Comparison of ENCODE assay signal across 30 cellular contexts in genomic region chr20:48238781-48239180, GRCh38.
DNase-seq lines count a peak whose midpoint lies in the region; ATAC-seq, FAIRE-seq and TF ChIP-seq lines count a peak whose summit lies in the region.
"Had no signal": no experiment of that assay in that cellular context is flagged by ENCODE, and none has a peak within 500 bp of the region (broad histone marks: within the 10 kb centered on the region; RNA-seq: fewer than 3 reads in every experiment).

No MANE protein-coding gene starts in this region.

- H2AFZ ChIP-seq in astrocyte (ENCODE audit: low read depth, low read length) (no peak overlapping the region), smooth muscle cell (ENCODE audit: low read depth) (no peak overlapping the region)

- H4K20me1 ChIP-seq in astrocyte (ENCODE audit: insufficient read depth, low read length) (no peaks in the 10 kb centered on the region), smooth muscle cell (ENCODE audit: low read depth) (no peaks in the 10 kb centered on the region)

- H3K9me3 Mint-ChIP-seq in astrocyte (ENCODE audit: unreplicated experiment): peaks cover 11% of the 10 kb centered on the region
- H3K9me3 Mint-ChIP-seq: activated B cell treated with CpG ODN at 0.5 μM for 24 hours; activated T-helper 17 cell treated with anti-CD3 and anti-CD28 coated beads, Interleukin-2, amount 50 U/mL, for 72 hours; central memory CD8-positive, alpha-beta T cell; mesothelial cell of epicardium; type B pancreatic cell had no signal

- no peaks in the 10 kb centered on the region for H3K9me3 ChIP-seq in astrocyte (ENCODE audit: insufficient read depth, low read depth, low read length)
- no peaks in the 10 kb centered on the region for H3K9me3 ChIP-seq in smooth muscle cell (replicated peaks; ENCODE audit: low read depth)
- H3K9me3 ChIP-seq in left ventricle myocardium inferior (replicated peaks): no peaks in the 10 kb centered on the region
- H3K9me3 ChIP-seq: left lung, stomach had no signal

- peaks cover 11% of the 10 kb centered on the region for H3K27me3 Mint-ChIP-seq in astrocyte (ENCODE audit: low read depth, unreplicated experiment)

- no peak overlapping the region for H3K4me3 Mint-ChIP-seq in astrocyte (ENCODE audit: unreplicated experiment)
- H3K4me3 Mint-ChIP-seq: activated B cell treated with CpG ODN at 0.5 μM for 24 hours; activated naive CD8-positive, alpha-beta T cell; activated T-helper 17 cell treated with anti-CD3 and anti-CD28 coated beads, Interleukin-2, amount 50 U/mL, for 72 hours; central memory CD8-positive, alpha-beta T cell; mesothelial cell of epicardium; naive thymus-derived CD8-positive, alpha-beta T cell; type B pancreatic cell had no signal

- no peak overlapping the region for H3K4me3 ChIP-seq in astrocyte (ENCODE audit: insufficient read depth, low read depth, low read length)
- H3K4me3 ChIP-seq in smooth muscle cell: no peak overlapping the region
- H3K4me3 ChIP-seq in left ventricle myocardium inferior: no peak overlapping the region
- H3K4me3 ChIP-seq: dorsolateral prefrontal cortex, GM12878, left lung, stomach had no signal

- H3K27ac ChIP-seq in astrocyte (ENCODE audit: low read depth, low read length) (peak overlapping the region; percentile 77), smooth muscle cell (ENCODE audit: low read depth) (peak overlapping the region; percentile 56), left ventricle myocardium inferior (replicated peaks) (no peak overlapping the region)
- H3K27ac ChIP-seq: C4-2B, dorsolateral prefrontal cortex, left lung, stomach had no signal

- H3K79me2 ChIP-seq in astrocyte (ENCODE audit: insufficient read depth, low read length) (no peaks in the 10 kb centered on the region), smooth muscle cell (ENCODE audit: low read depth) (no peaks in the 10 kb centered on the region)

- ATAC-seq in HG02623 (IDR thresholded peaks at IDR 0.05; ENCODE audit: unreplicated experiment): no peak
- ATAC-seq: activated T-helper 17 cell treated with anti-CD3 and anti-CD28 coated beads, Interleukin-2, amount 50 U/mL, for 72 hours; GM12878; left lung; naive thymus-derived CD8-positive, alpha-beta T cell had no signal

- H3K4me1 ChIP-seq in astrocyte (ENCODE audit: insufficient read depth, low read length) (peaks cover 19% of the 10 kb centered on the region), smooth muscle cell (ENCODE audit: low read depth) (no peaks in the 10 kb centered on the region), left ventricle myocardium inferior (no peaks in the 10 kb centered on the region)
- H3K4me1 ChIP-seq: left lung had no signal

- intact Hi-C loops in left ventricle myocardium inferior (cut with micrococcal nuclease): no loop called here

- WGBS in smooth muscle cell (ENCODE audit: low lambda C conversion rate): 73% methylated on average over 4 of the region's 4 CpGs

- H3K27ac Mint-ChIP-seq in astrocyte (ENCODE audit: unreplicated experiment): peak overlapping the region; percentile 49
- H3K27ac Mint-ChIP-seq: activated B cell treated with CpG ODN at 0.5 μM for 24 hours; activated naive CD8-positive, alpha-beta T cell; activated T-helper 17 cell treated with anti-CD3 and anti-CD28 coated beads, Interleukin-2, amount 50 U/mL, for 72 hours; mesothelial cell of epicardium; naive thymus-derived CD8-positive, alpha-beta T cell; type B pancreatic cell had no signal

- H3K27me3 ChIP-seq in astrocyte (ENCODE audit: insufficient read depth, low read length): peaks cover 2% of the 10 kb centered on the region
- H3K27me3 ChIP-seq in smooth muscle cell (ENCODE audit: low read depth): no peaks in the 10 kb centered on the region
- H3K27me3 ChIP-seq in left ventricle myocardium inferior (ENCODE audit: low read depth): peaks cover 18% of the 10 kb centered on the region
- H3K27me3 ChIP-seq: stomach had no signal

- TF ChIP-seq CTCF in astrocyte (IDR thresholded peaks at IDR 0.05; ENCODE audit: insufficient read depth, low read depth, low read length) (no peak), smooth muscle cell (IDR thresholded peaks at IDR 0.05; ENCODE audit: borderline replicate concordance, insufficient read depth, poor library complexity, severe bottlenecking) (no peak), left ventricle myocardium inferior (IDR thresholded peaks at IDR 0.05; ENCODE audit: borderline replicate concordance) (no peak)

- H3K36me3 ChIP-seq in astrocyte (ENCODE audit: insufficient read depth, low read length): no peaks in the 10 kb centered on the region
- no peaks in the 10 kb centered on the region for H3K36me3 ChIP-seq in smooth muscle cell (ENCODE audit: low read depth)
- no peaks in the 10 kb centered on the region for H3K36me3 ChIP-seq in left ventricle myocardium inferior
- H3K36me3 ChIP-seq: left lung, stomach had no signal

- peak overlapping the region; percentile 24 for H3K4me2 ChIP-seq in astrocyte (ENCODE audit: low read length)
- H3K4me2 ChIP-seq in smooth muscle cell: no peak overlapping the region

- no peak for FAIRE-seq in astrocyte (lab: Jason Lieb, UNC)
- FAIRE-seq: GM12878 had no signal

- DNase-seq in EH (ENCODE audit: low read depth) (peak; percentile 23), astrocyte (ENCODE audit: low read depth) (no peak), kidney tubule cell (ENCODE audit: low spot score) (peak; percentile 44), smooth muscle cell (lab: John Stamatoyannopoulos, UW; ENCODE audit: unreplicated experiment) (no peak), NCI-H2171 treated with DMSO at 0.1 percent for 48 hours (lab: John Stamatoyannopoulos, UW) (no peak), left ventricle myocardium inferior (no peak)
- no peak for DNase-seq in stimulated activated naive CD4-positive, alpha-beta T cell (lab: John Stamatoyannopoulos, UW)
- DNase-seq: activated B cell treated with CpG ODN at 0.5 μM for 24 hours; activated CD4-positive, alpha-beta T cell treated with anti-CD3 and anti-CD28 coated beads, Interleukin-2, amount 50 U/mL, for 4 hours; activated CD8-positive, alpha-beta memory T cell treated with anti-CD3 and anti-CD28 coated beads, Interleukin-2, amount 50 U/mL, for 4 hours; DND-41; dorsolateral prefrontal cortex; foreskin melanocyte; H7; left lung; naive thymus-derived CD8-positive, alpha-beta T cell; NCI-H2081 treated with DMSO at 0.1 percent for 48 hours; NCI-H446; NCI-H82; Right ventricle myocardium superior; stomach; SW 1271 had no signal

- peak overlapping the region; percentile 53 for H3K9ac ChIP-seq in astrocyte (ENCODE audit: low read length)
- no peak overlapping the region for H3K9ac ChIP-seq in smooth muscle cell (ENCODE audit: low read depth)

- H3K36me3 Mint-ChIP-seq in astrocyte (ENCODE audit: low read depth, unreplicated experiment): peaks cover 1% of the 10 kb centered on the region
- H3K36me3 Mint-ChIP-seq: activated naive CD8-positive, alpha-beta T cell; mesothelial cell of epicardium; naive thymus-derived CD8-positive, alpha-beta T cell; type B pancreatic cell had no signal

- no peaks in the 10 kb centered on the region for H3F3A ChIP-seq in smooth muscle cell (ENCODE audit: low read depth)

- H3K4me1 Mint-ChIP-seq in astrocyte (ENCODE audit: low read depth, unreplicated experiment): peaks cover 13% of the 10 kb centered on the region
- H3K4me1 Mint-ChIP-seq: activated B cell treated with CpG ODN at 0.5 μM for 24 hours; activated T-helper 17 cell treated with anti-CD3 and anti-CD28 coated beads, Interleukin-2, amount 50 U/mL, for 72 hours; central memory CD8-positive, alpha-beta T cell; naive thymus-derived CD8-positive, alpha-beta T cell had no signal

Comparison
In these comparisons a context has a peak if more than half of its experiments do, and no peak if none do; other contexts are left out.
1. DNase-seq: peak in EH (single experiment) and kidney tubule cell (single experiment); none in astrocyte (single experiment), smooth muscle cell (single experiment), NCI-H2171 treated with DMSO at 0.1 percent for 48 hours (single experiment), left ventricle myocardium inferior (single experiment) and stimulated activated naive CD4-positive, alpha-beta T cell (0 of 6).